In genomic region chr3:186220365-186220764, GRCh38 we compare ENCODE assay signal across 12 cellular contexts.
DNase-seq lines count a peak whose midpoint lies in the region; ATAC-seq and TF ChIP-seq lines count a peak whose summit lies in the region.
"Had no signal": no experiment of that assay in that cellular context is flagged by ENCODE, and none has a peak within 500 bp of the region (broad histone marks: within the 10 kb centered on the region; RNA-seq: fewer than 3 reads in every experiment).

No MANE protein-coding gene starts in this region.

- CTCF ChIA-PET in RWPE1 (lab: Yijun Ruan, JAX): interaction anchor here (0.7 kb wide), 1 partner anchor 11 kb away, joined by 3 read pairs; no protein-coding TSS in a partner anchor

- no peaks in the 10 kb centered on the region for H3K9me3 ChIP-seq in left ventricle myocardium inferior (replicated peaks)

- no peaks in the 10 kb centered on the region for H3K27me3 ChIP-seq in left ventricle myocardium inferior (ENCODE audit: low read depth)
- peaks cover 35% of the 10 kb centered on the region for H3K27me3 ChIP-seq in foreskin keratinocyte
- H3K27me3 ChIP-seq: brain microvascular endothelial cell had no signal

- H3K4me1 ChIP-seq in left ventricle myocardium inferior: peaks cover 46% of the 10 kb centered on the region
- H3K4me1 ChIP-seq in foreskin keratinocyte: no peaks in the 10 kb centered on the region

- DNase-seq in left ventricle myocardium inferior (no peak), Right ventricle myocardium inferior (ENCODE audit: missing footprints) (no peak), RWPE1 (ENCODE audit: low spot score) (peak; percentile 26), foreskin keratinocyte (peak; percentile 53 to 79), NCI-H2107 treated with DMSO at 0.1 percent for 48 hours (lab: John Stamatoyannopoulos, UW; ENCODE audit: unreplicated experiment) (no peak)
- peak; percentile 14 for DNase-seq in stimulated activated naive CD8-positive, alpha-beta T cell treated with anti-CD3 and anti-CD28 coated beads, Interleukin-15, Interleukin-2, amounts not matched to agents 100 U/mL and 50 U/mL, for 24 hours
- DNase-seq: brain microvascular endothelial cell; effector CD4-positive, alpha-beta T cell; NCI-H1694 treated with DMSO at 0.1 percent for 48 hours; NCI-H69 had no signal

- H3K27ac ChIP-seq in left ventricle myocardium inferior (replicated peaks) (peak overlapping the region; percentile 70), RWPE1 (no peak overlapping the region), foreskin keratinocyte (no peak overlapping the region)
- H3K27ac ChIP-seq: brain microvascular endothelial cell had no signal

- POLR2A ChIA-PET in RWPE1 (lab: Yijun Ruan, JAX; ENCODE audit: low non-redundant PET): no interaction called here

- H3K36me3 ChIP-seq in left ventricle myocardium inferior: no peaks in the 10 kb centered on the region
- H3K36me3 ChIP-seq: brain microvascular endothelial cell had no signal

- ATAC-seq in Right ventricle myocardium inferior (no peak), foreskin keratinocyte (peak; percentile 79), GM18502 (IDR thresholded peaks at IDR 0.05; ENCODE audit: poor library complexity, unreplicated experiment) (no peak), GM21423 (IDR thresholded peaks at IDR 0.05; ENCODE audit: unreplicated experiment) (no peak)
- peak; percentile 63 for ATAC-seq in stimulated activated naive CD8-positive, alpha-beta T cell treated with anti-CD3 and anti-CD28 coated beads, Interleukin-15, Interleukin-2, amounts not matched to agents 100 U/mL and 50 U/mL, for 24 hours

- TF ChIP-seq CTCF in left ventricle myocardium inferior (IDR thresholded peaks at IDR 0.05; ENCODE audit: borderline replicate concordance) (no peak), RWPE1 (conservative IDR thresholded peaks at IDR 0.05; ENCODE audit: low read depth) (no peak), foreskin keratinocyte (conservative IDR thresholded peaks at IDR 0.05) (no peak)

- intact Hi-C loops in left ventricle myocardium inferior (cut with micrococcal nuclease) (no loop called here), Right ventricle myocardium inferior (cut with DNase I) (no loop called here)

- no peak overlapping the region for H3K4me3 ChIP-seq in left ventricle myocardium inferior

Comparison
In these comparisons a context has a peak if more than half of its experiments do, and no peak if none do; other contexts are left out.
1. DNase-seq: peak in RWPE1 (single experiment), foreskin keratinocyte (2 of 2) and stimulated activated naive CD8-positive, alpha-beta T cell treated with anti-CD3 and anti-CD28 coated beads, Interleukin-15, Interleukin-2, amounts not matched to agents 100 U/mL and 50 U/mL, for 24 hours (single experiment); none in left ventricle myocardium inferior (single experiment), Right ventricle myocardium inferior (single experiment) and NCI-H2107 treated with DMSO at 0.1 percent for 48 hours (single experiment).
2. ATAC-seq: peak in foreskin keratinocyte (single experiment) and stimulated activated naive CD8-positive, alpha-beta T cell treated with anti-CD3 and anti-CD28 coated beads, Interleukin-15, Interleukin-2, amounts not matched to agents 100 U/mL and 50 U/mL, for 24 hours (single experiment); none in Right ventricle myocardium inferior (single experiment), GM18502 (single experiment) and GM21423 (single experiment).